Comparison of ENCODE assay signal across 17 cellular contexts in the genomic region with DNA sequence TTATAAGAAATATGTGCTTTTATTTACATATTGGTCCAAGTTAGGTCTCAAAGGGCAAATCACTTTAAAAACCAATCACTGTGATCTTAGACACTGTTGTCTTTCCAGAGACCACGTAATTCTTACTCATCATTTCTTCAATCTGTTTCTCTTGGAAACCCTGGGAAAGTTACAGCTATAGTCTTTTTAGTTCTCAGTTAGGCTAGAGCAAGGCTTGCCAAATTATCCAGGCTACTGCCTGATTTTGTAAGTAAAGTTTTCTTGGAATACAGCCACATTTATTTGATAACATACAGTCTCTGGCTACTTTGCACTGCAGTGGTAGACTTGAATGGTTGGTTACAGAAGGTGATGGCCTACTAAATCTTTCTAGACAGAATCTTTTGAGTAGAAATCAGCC.
A peak's percentile ranks its signal among the peaks of the same experiment; 100 is the strongest.
DNase-seq lines count a peak whose midpoint lies in the region; ATAC-seq and TF ChIP-seq lines count a peak whose summit lies in the region.
"Had no signal": no experiment of that assay in that cellular context is flagged by ENCODE, and none has a peak within 500 bp of the region (broad histone marks: within the 10 kb centered on the region; RNA-seq: fewer than 3 reads in every experiment).

No MANE protein-coding gene starts in this region.

- CTCF ChIA-PET in MCF 10A (lab: Yijun Ruan, JAX): interaction anchor here (0.7 kb wide), 1 partner anchor 20 kb away, joined by 3 read pairs; no protein-coding TSS in a partner anchor

- no peak for TF ChIP-seq POLR2A in breast epithelium (IDR thresholded peaks at IDR 0.05)

- no peak for ATAC-seq in HG02642 (IDR thresholded peaks at IDR 0.05; ENCODE audit: poor library complexity, unreplicated experiment)
- ATAC-seq in GM19463 (IDR thresholded peaks at IDR 0.05; ENCODE audit: unreplicated experiment): no peak
- ATAC-seq: mucosa of descending colon had no signal

- DNase-seq in MCF 10A (ENCODE audit: unreplicated experiment): peak; percentile 78
- no peak for DNase-seq in breast epithelium (ENCODE audit: low spot score in 2 of 2)
- peak; percentile 43 for DNase-seq in adipocyte (ENCODE audit: low read depth)
- peak; percentile 8 for DNase-seq in fibroblast of the conjunctiva (ENCODE audit: low read depth)
- DNase-seq in stromal cell of bone marrow (ENCODE audit: low read depth): peak; percentile 92
- DNase-seq in activated gamma-delta T cell treated with Interleukin-2 at 50 U/mL for 16 hours: no peak
- DNase-seq: 8988T; activated CD8-positive, alpha-beta memory T cell treated with anti-CD3 and anti-CD28 coated beads for 24 hours; islet precursor cell; mucosa of descending colon; NCI-H187 treated with DMSO at 0.1 percent for 48 hours; NCI-H526 treated with DMSO at 0.1 percent for 48 hours; ovary; WERI-Rb-1 had no signal

- H3K27ac ChIP-seq in breast epithelium: no peak overlapping the region
- H3K27ac ChIP-seq: WERI-Rb-1 had no signal

- H3K4me3 ChIP-seq in breast epithelium (no peak overlapping the region), adipocyte (ENCODE audit: low read length) (no peak overlapping the region)
- H3K4me3 ChIP-seq: mucosa of descending colon, ovary had no signal

- TF ChIP-seq CTCF in MCF 10A (IDR thresholded peaks at IDR 0.05; ENCODE audit: unreplicated experiment) (no peak), breast epithelium (IDR thresholded peaks at IDR 0.05) (no peak)

- H3K4me1 Mint-ChIP-seq in MCF 10A (ENCODE audit: insufficient read depth, unreplicated experiment): peaks cover 13% of the 10 kb centered on the region

- no peaks in the 10 kb centered on the region for H3K27me3 Mint-ChIP-seq in MCF 10A (ENCODE audit: insufficient read depth, unreplicated experiment)

- H3K27ac Mint-ChIP-seq in MCF 10A (ENCODE audit: low read depth, unreplicated experiment): no peak overlapping the region
- H3K27ac Mint-ChIP-seq: brain had no signal

- peaks cover 12% of the 10 kb centered on the region for H3K9me3 Mint-ChIP-seq in MCF 10A (ENCODE audit: unreplicated experiment)

- H3K9me3 ChIP-seq in breast epithelium (peaks cover 4 to 22% of the 10 kb centered on the region in 2 donors), adipocyte (ENCODE audit: control insufficient read depth, low read length) (no peaks in the 10 kb centered on the region)
- H3K9me3 ChIP-seq: ovary had no signal

- H3K27me3 ChIP-seq in breast epithelium: no peaks in the 10 kb centered on the region
- no peaks in the 10 kb centered on the region for H3K27me3 ChIP-seq in adipocyte (replicated peaks; ENCODE audit: control insufficient read depth, insufficient read depth, low read length)
- H3K27me3 ChIP-seq: ovary had no signal

- no peak overlapping the region for H3K4me3 Mint-ChIP-seq in MCF 10A (ENCODE audit: unreplicated experiment)
- H3K4me3 Mint-ChIP-seq: brain had no signal

- no TSS peak for BruUV-seq in MCF 10A (replicated peaks; lab: Mats Ljungman, UMichigan)

- H3K36me3 Mint-ChIP-seq in MCF 10A (ENCODE audit: insufficient read depth, unreplicated experiment): no peaks in the 10 kb centered on the region

- POLR2A ChIA-PET in MCF 10A (lab: Yijun Ruan, JAX): no interaction called here

- intact Hi-C loops in MCF 10A (cut with micrococcal nuclease): no loop called here
- intact Hi-C loops in breast epithelium (cut with DNase I; ENCODE audit: low total_unique reads): no loop called here

- H3K36me3 ChIP-seq in breast epithelium (no peaks in the 10 kb centered on the region), adipocyte (ENCODE audit: control insufficient read depth, insufficient read depth, low read length, severe bottlenecking) (no peaks in the 10 kb centered on the region)
- H3K36me3 ChIP-seq: ovary, WERI-Rb-1 had no signal

- H3K4me1 ChIP-seq in breast epithelium (no peaks in the 10 kb centered on the region), adipocyte (ENCODE audit: control insufficient read depth, insufficient read depth, low read length) (peaks cover 9% of the 10 kb centered on the region)

- no peak overlapping the region for H3K9ac ChIP-seq in adipocyte (ENCODE audit: low read length)

Comparison
In these comparisons a context has a peak if more than half of its experiments do, and no peak if none do; other contexts are left out.
1. DNase-seq: peak in MCF 10A (single experiment), adipocyte (single experiment), fibroblast of the conjunctiva (single experiment) and stromal cell of bone marrow (single experiment); none in breast epithelium (0 of 2) and activated gamma-delta T cell treated with Interleukin-2 at 50 U/mL for 16 hours (single experiment).